Comparison of ENCODE assay signal across 1 cellular context in the genomic region with DNA sequence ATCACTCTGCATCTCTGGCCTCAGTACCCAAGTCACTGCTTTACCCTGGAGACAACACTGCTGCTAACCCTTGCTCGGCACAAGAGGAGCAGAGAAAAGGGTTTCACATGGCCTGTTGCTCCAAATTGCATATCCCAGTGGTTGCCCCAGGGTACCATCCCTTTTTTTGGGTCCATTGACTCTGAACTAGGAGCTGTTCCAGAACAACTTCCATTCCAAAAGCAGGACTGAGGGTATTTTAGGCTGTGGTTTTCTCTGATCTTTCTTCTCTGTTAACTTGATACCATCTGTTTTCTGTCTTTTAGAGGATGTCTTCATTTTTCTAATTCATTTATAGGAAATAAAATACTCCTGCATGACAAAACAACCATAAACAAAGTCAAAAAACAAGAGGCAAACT.
TF ChIP-seq lines count a peak whose summit lies in the region.

No MANE protein-coding gene starts in this region.

TF ChIP-seq in GM23338, 12 proteins besides CTCF, POLR2A, EP300 and RAD21 (continued from another document):
- TF ChIP-seq, protein P1, sequence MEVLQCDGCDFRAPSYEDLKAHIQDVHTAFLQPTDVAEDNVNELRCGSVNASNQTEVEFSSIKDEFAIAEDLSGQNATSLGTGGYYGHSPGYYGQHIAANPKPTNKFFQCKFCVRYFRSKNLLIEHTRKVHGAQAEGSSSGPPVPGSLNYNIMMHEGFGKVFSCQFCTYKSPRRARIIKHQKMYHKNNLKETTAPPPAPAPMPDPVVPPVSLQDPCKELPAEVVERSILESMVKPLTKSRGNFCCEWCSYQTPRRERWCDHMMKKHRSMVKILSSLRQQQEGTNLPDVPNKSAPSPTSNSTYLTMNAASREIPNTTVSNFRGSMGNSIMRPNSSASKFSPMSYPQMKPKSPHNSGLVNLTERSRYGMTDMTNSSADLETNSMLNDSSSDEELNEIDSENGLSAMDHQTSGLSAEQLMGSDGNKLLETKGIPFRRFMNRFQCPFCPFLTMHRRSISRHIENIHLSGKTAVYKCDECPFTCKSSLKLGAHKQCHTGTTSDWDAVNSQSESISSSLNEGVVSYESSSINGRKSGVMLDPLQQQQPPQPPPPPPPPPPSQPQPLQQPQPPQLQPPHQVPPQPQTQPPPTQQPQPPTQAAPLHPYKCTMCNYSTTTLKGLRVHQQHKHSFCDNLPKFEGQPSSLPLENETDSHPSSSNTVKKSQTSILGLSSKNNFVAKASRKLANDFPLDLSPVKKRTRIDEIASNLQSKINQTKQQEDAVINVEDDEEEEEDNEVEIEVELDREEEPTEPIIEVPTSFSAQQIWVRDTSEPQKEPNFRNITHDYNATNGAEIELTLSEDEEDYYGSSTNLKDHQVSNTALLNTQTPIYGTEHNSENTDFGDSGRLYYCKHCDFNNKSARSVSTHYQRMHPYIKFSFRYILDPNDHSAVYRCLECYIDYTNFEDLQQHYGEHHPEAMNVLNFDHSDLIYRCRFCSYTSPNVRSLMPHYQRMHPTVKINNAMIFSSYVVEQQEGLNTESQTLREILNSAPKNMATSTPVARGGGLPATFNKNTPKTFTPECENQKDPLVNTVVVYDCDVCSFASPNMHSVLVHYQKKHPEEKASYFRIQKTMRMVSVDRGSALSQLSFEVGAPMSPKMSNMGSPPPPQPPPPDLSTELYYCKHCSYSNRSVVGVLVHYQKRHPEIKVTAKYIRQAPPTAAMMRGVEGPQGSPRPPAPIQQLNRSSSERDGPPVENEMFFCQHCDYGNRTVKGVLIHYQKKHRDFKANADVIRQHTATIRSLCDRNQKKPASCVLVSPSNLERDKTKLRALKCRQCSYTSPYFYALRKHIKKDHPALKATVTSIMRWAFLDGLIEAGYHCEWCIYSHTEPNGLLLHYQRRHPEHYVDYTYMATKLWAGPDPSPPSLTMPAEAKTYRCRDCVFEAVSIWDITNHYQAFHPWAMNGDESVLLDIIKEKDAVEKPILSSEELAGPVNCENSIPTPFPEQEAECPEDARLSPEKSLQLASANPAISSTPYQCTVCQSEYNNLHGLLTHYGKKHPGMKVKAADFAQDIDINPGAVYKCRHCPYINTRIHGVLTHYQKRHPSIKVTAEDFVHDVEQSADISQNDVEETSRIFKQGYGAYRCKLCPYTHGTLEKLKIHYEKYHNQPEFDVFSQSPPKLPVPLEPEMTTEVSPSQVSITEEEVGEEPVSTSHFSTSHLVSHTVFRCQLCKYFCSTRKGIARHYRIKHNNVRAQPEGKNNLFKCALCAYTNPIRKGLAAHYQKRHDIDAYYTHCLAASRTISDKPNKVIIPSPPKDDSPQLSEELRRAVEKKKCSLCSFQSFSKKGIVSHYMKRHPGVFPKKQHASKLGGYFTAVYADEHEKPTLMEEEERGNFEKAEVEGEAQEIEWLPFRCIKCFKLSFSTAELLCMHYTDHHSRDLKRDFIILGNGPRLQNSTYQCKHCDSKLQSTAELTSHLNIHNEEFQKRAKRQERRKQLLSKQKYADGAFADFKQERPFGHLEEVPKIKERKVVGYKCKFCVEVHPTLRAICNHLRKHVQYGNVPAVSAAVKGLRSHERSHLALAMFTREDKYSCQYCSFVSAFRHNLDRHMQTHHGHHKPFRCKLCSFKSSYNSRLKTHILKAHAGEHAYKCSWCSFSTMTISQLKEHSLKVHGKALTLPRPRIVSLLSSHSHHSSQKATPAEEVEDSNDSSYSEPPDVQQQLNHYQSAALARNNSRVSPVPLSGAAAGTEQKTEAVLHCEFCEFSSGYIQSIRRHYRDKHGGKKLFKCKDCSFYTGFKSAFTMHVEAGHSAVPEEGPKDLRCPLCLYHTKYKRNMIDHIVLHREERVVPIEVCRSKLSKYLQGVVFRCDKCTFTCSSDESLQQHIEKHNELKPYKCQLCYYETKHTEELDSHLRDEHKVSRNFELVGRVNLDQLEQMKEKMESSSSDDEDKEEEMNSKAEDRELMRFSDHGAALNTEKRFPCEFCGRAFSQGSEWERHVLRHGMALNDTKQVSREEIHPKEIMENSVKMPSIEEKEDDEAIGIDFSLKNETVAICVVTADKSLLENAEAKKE (CRISPR knock-in tag; IDR thresholded peaks at IDR 0.05): no peak
- no peak for TF ChIP-seq POLR2AphosphoS5 (IDR thresholded peaks at IDR 0.05; ENCODE audit: low read depth)
- no peak for TF ChIP-seq EZH2 (IDR thresholded peaks at IDR 0.05; ENCODE audit: low read depth, unreplicated experiment)
- no peak for TF ChIP-seq STAT1 (IDR thresholded peaks at IDR 0.05; ENCODE audit: unreplicated experiment)
